21 cellular contexts compared by ENCODE assay signal in the genomic region with DNA sequence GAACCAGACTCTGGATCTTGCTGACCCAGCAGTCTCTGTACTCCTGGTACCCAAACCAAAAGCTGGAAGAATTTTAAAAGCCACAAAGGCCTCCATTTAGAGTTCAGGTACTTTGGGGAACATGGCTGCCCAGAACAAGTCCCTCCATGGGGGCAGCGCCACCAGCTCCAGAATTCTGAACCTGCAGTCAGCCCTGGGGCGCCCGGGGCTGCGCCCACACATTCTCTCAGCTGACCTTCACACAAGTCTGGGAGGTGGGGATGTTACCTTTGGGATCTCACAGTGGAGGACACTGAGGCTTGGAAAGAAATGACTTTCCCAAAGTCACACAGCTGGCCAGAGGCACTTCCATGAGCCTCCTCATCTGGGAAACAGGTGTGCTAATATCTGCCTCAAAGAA.
"Had no signal": no experiment of that assay in that cellular context is flagged by ENCODE, and none has a peak within 500 bp of the region (broad histone marks: within the 10 kb centered on the region; RNA-seq: fewer than 3 reads in every experiment).

No MANE protein-coding gene starts in this region.

- H3K27me3 ChIP-seq: foreskin keratinocyte had no signal

- DNase-seq: dermis blood vessel endothelial cell; dorsolateral prefrontal cortex; effector CD4-positive, alpha-beta T cell; effector memory CD4-positive, alpha-beta T cell; foreskin keratinocyte; heart left ventricle; left cardiac atrium; left lung; left ventricle myocardium superior; lower lobe of right lung; mesenchymal stem cell; mucosa of descending colon; naive B cell had no signal

- H3K4me3 Mint-ChIP-seq: mesothelial cell of epicardium, naive B cell had no signal

- H3K9me3 ChIP-seq: esophagus muscularis mucosa, gastroesophageal sphincter, heart left ventricle, left lung, lower lobe of right lung, mucosa of descending colon had no signal

- H3K27ac ChIP-seq: coronary artery, esophagus muscularis mucosa, foreskin keratinocyte, gastroesophageal sphincter, heart left ventricle, left lung, lower lobe of right lung had no signal

- H3K4me3 ChIP-seq: coronary artery, dorsolateral prefrontal cortex, esophagus muscularis mucosa, gastroesophageal sphincter, heart left ventricle, left lung, lower lobe of right lung, mucosa of descending colon had no signal

- H3K4me1 Mint-ChIP-seq: naive B cell had no signal

- FAIRE-seq: colon, endothelial cell of umbilical vein, frontal cortex, islet of Langerhans had no signal

- H3K36me3 Mint-ChIP-seq: mesothelial cell of epicardium, naive B cell had no signal

- H3K9me3 Mint-ChIP-seq: mesothelial cell of epicardium, naive B cell had no signal

- H3K4me1 ChIP-seq: left lung, lower lobe of right lung had no signal

- H3K36me3 ChIP-seq: esophagus muscularis mucosa, gastroesophageal sphincter, heart left ventricle, left lung, lower lobe of right lung had no signal

- ATAC-seq: gastroesophageal sphincter, heart left ventricle, left lung, left ventricle myocardium superior, lower lobe of right lung, mucosa of descending colon had no signal

- H3K27ac Mint-ChIP-seq: naive B cell had no signal
